ENCODE assay signal across 3 cellular contexts in genomic region chr22:30511903-30512302, GRCh38.
TF ChIP-seq lines count a peak whose summit lies in the region.

No MANE protein-coding gene starts in this region.

TF ChIP-seq in A549, 52 proteins besides CTCF, POLR2A, EP300 and RAD21:
- peak; percentile 57 for TF ChIP-seq MAFK (IDR thresholded peaks at IDR 0.05; ENCODE audit: partially characterized antibody)
- no peak for TF ChIP-seq EHF (CRISPR knock-in tag; IDR thresholded peaks at IDR 0.05)

TF ChIP-seq in HCT116, 20 proteins besides CTCF, POLR2A, EP300 and RAD21:
- TF ChIP-seq SP1 (IDR thresholded peaks at IDR 0.05; ENCODE audit: low read depth), result no peak
- no peak for TF ChIP-seq ELF1 (IDR thresholded peaks at IDR 0.05; ENCODE audit: borderline replicate concordance, low read depth)
- TF ChIP-seq EZH2phosphoT487 (IDR thresholded peaks at IDR 0.05; ENCODE audit: borderline replicate concordance), result no peak
- TF ChIP-seq YY1 (IDR thresholded peaks at IDR 0.05; ENCODE audit: extremely low read depth, insufficient replicate concordance, low read depth, low read length), result no peak
- no peak for TF ChIP-seq ZFX (IDR thresholded peaks at IDR 0.05)
- TF ChIP-seq FOSL1 (IDR thresholded peaks at IDR 0.05; ENCODE audit: low read depth), result no peak
- no peak for TF ChIP-seq EZH2 (IDR thresholded peaks at IDR 0.05)
- TF ChIP-seq JUND (IDR thresholded peaks at IDR 0.05), result no peak

TF ChIP-seq in H1, 55 proteins besides CTCF, POLR2A, EP300 and RAD21:
- TF ChIP-seq ATF2 (IDR thresholded peaks at IDR 0.05; ENCODE audit: low read length) (no peak), SP1 (IDR thresholded peaks at IDR 0.05; ENCODE audit: low read depth, low read length) (peak; percentile 54; the same call in 1 of the 2 replicates)
